In the genomic region with DNA sequence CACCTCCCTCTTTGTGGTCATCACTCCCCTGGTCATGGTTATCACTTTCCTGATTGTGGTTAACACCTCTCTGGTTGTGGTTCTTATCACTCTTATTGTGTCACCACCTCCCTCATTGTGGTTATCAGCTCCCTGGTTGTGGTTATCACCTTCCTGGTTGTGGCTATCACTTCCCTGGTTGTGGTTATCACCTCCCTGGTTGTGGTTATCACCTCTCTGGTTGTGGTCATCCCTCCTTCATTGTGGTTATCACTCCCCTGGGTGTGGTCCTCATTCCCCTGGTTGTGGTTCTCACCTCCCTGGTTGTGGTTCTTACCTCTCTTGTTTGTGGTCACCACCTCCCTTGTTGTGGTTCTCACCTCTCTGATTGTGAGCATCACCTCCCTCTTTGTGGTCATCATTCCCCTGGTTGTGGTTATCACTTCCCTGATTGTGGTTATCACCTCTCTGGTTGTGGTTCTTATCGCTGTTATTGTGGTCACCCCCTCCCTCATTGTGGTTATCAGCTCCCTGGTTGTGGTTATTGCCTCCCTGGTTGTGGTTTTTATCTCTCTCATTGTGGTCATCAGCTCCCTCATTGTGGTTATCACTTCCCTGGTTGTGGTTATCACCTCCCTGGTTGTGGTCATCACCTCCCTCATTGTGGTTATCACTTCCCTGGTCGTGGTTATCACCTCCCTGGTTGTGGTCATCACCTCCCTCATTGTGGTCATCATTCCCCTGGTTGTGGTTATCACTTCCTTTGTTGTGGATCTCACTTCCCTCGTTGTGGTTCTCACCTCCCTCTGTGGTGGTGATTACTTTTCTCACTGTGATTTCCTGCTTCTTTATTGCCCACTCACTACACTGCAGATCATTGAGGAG, we compare ENCODE assay signal across 17 cellular contexts.
DNase-seq lines count a peak whose midpoint lies in the region; ATAC-seq lines count a peak whose summit lies in the region.
"Had no signal": no experiment of that assay in that cellular context is flagged by ENCODE, and none has a peak within 500 bp of the region (broad histone marks: within the 10 kb centered on the region; RNA-seq: fewer than 3 reads in every experiment).

No MANE protein-coding gene starts in this region.

- peak; percentile 12 for DNase-seq in activated CD4-positive, alpha-beta T cell treated with anti-CD3 and anti-CD28 coated beads, Interleukin-2, amount 10 ng/mL, durations not matched to agents 7 days and 5 days
- no peak for DNase-seq in activated CD4-positive, alpha-beta T cell treated with anti-CD3 and anti-CD28 coated beads for 4 hours
- DNase-seq in stimulated activated CD8-positive, alpha-beta memory T cell treated with anti-CD3 and anti-CD28 coated beads, Interleukin-4, amount 100 ng/mL, for 48 hours: peak; percentile 27
- DNase-seq in superior temporal gyrus (ENCODE audit: extremely low spot score) (no peak), midbrain (lab: John Stamatoyannopoulos, UW) (no peak)
- DNase-seq: brain microvascular endothelial cell, COR-L47, GDM1, left lung, NCI-H1930, NCI-H510A treated with DMSO at 0.1 percent for 48 hours, PC-3, small intestine had no signal

- H3K9me3 Mint-ChIP-seq in activated CD4-positive, alpha-beta T cell treated with anti-CD3 and anti-CD28 coated beads, Interleukin-2, amount 10 ng/mL, durations not matched to agents 7 days and 5 days: peaks cover 11% of the 10 kb centered on the region
- H3K9me3 Mint-ChIP-seq in IgD-negative memory B cell: peaks cover 0 to 5% (median 2%) of the 10 kb centered on the region in 3 donors
- H3K9me3 Mint-ChIP-seq in activated T-helper 17 cell treated with anti-CD3 and anti-CD28 coated beads, Interleukin-2, amount 50 U/mL, for 72 hours: peaks cover 7% of the 10 kb centered on the region

- no peak for ATAC-seq in activated T-helper 17 cell treated with anti-CD3 and anti-CD28 coated beads, Interleukin-2, amount 50 U/mL, for 72 hours (replicated peaks)
- ATAC-seq in GM21526 (IDR thresholded peaks at IDR 0.05; ENCODE audit: low FRiP score, unreplicated experiment): no peak
- ATAC-seq: left lung, PC-3, SK-N-SH treated with all-trans-retinoic acid at 6 μM for 48 hours had no signal

- H3K27me3 Mint-ChIP-seq in activated CD4-positive, alpha-beta T cell treated with anti-CD3 and anti-CD28 coated beads, Interleukin-2, amount 10 ng/mL, durations not matched to agents 7 days and 5 days: peaks cover 2% of the 10 kb centered on the region
- peaks cover 7% of the 10 kb centered on the region for H3K27me3 Mint-ChIP-seq in IgD-negative memory B cell
- H3K27me3 Mint-ChIP-seq in activated T-helper 17 cell treated with anti-CD3 and anti-CD28 coated beads, Interleukin-2, amount 50 U/mL, for 72 hours: peaks cover 10% of the 10 kb centered on the region

- H3K27ac Mint-ChIP-seq in activated CD4-positive, alpha-beta T cell treated with anti-CD3 and anti-CD28 coated beads, Interleukin-2, amount 10 ng/mL, durations not matched to agents 7 days and 5 days: peak overlapping the region; percentile 68
- H3K27ac Mint-ChIP-seq in IgD-negative memory B cell: peak overlapping the region in 2 of 3 donors; percentile 39 to 90
- H3K27ac Mint-ChIP-seq in activated T-helper 17 cell treated with anti-CD3 and anti-CD28 coated beads, Interleukin-2, amount 50 U/mL, for 72 hours: peak overlapping the region; percentile 83

- H3K4me1 Mint-ChIP-seq in activated CD4-positive, alpha-beta T cell treated with anti-CD3 and anti-CD28 coated beads, Interleukin-2, amount 10 ng/mL, durations not matched to agents 7 days and 5 days: peaks cover 3% of the 10 kb centered on the region
- H3K4me1 Mint-ChIP-seq in IgD-negative memory B cell: no peaks in the 10 kb centered on the region
- H3K4me1 Mint-ChIP-seq in activated T-helper 17 cell treated with anti-CD3 and anti-CD28 coated beads, Interleukin-2, amount 50 U/mL, for 72 hours: no peaks in the 10 kb centered on the region

- no peaks in the 10 kb centered on the region for H3K36me3 Mint-ChIP-seq in activated CD4-positive, alpha-beta T cell treated with anti-CD3 and anti-CD28 coated beads, Interleukin-2, amount 10 ng/mL, durations not matched to agents 7 days and 5 days (ENCODE audit: low read depth)
- H3K36me3 Mint-ChIP-seq in IgD-negative memory B cell: peaks cover 2% of the 10 kb centered on the region
- H3K36me3 Mint-ChIP-seq in activated T-helper 17 cell treated with anti-CD3 and anti-CD28 coated beads, Interleukin-2, amount 50 U/mL, for 72 hours (ENCODE audit: low read depth): no peaks in the 10 kb centered on the region

- H3K4me3 Mint-ChIP-seq in activated CD4-positive, alpha-beta T cell treated with anti-CD3 and anti-CD28 coated beads, Interleukin-2, amount 10 ng/mL, durations not matched to agents 7 days and 5 days: peak overlapping the region; percentile 32
- H3K4me3 Mint-ChIP-seq in IgD-negative memory B cell: peak overlapping the region in 1 of 4 donors; percentile 33
- H3K4me3 Mint-ChIP-seq in activated T-helper 17 cell treated with anti-CD3 and anti-CD28 coated beads, Interleukin-2, amount 50 U/mL, for 72 hours: peak overlapping the region; percentile 16

- CTCF ChIA-PET in activated CD4-positive, alpha-beta T cell treated with anti-CD3 and anti-CD28 coated beads, Interleukin-2, amount 10 ng/mL, durations not matched to agents 7 days and 5 days (lab: Charles Lee): no interaction called here

- POLR2A ChIA-PET in activated CD4-positive, alpha-beta T cell treated with anti-CD3 and anti-CD28 coated beads, Interleukin-2, amount 10 ng/mL, durations not matched to agents 7 days and 5 days (lab: Charles Lee): no interaction called here

Comparison
In these comparisons a context has a peak if more than half of its experiments do, and no peak if none do; other contexts are left out.
1. DNase-seq: peak in activated CD4-positive, alpha-beta T cell treated with anti-CD3 and anti-CD28 coated beads, Interleukin-2, amount 10 ng/mL, durations not matched to agents 7 days and 5 days (single experiment) and stimulated activated CD8-positive, alpha-beta memory T cell treated with anti-CD3 and anti-CD28 coated beads, Interleukin-4, amount 100 ng/mL, for 48 hours (single experiment); none in activated CD4-positive, alpha-beta T cell treated with anti-CD3 and anti-CD28 coated beads for 4 hours (0 of 2), superior temporal gyrus (single experiment) and midbrain (single experiment).
2. Peak in every context shown above with its lines, with median percentiles within 50 percentile points of each other: H3K27ac Mint-ChIP-seq.